Comparison of ENCODE assay signal across 7 cellular contexts in the genomic region with DNA sequence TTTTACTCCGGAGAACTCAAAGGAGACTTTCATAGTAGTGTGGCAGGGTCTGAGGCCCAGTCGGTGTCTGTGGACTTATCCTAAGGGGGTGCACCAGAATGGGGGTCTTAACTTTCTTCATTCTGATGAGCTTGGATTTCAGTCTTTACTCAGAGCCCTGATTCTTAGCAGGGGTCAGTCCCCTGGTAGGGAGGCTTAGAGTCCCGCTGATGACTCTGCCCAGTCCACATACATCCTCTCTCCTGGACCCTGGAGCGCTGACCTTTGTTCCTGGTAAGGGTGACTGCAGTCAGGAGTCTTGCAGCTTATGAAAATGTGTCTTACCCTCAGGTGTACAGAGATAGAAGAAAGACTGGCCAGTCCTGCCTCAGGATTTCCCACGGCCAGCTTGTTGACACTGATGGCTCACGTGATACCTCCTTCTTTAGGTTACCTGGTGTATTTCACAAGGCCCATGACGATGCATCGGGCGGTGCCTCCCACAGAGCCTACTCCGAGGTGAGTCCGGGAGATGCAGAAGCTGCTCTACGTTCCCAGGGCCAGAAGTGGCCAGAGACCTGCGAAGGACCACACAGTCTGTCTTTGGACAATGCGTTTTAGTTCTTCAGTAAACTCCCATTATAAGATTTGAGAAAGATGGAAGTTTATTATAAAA.
DNase-seq lines count a peak whose midpoint lies in the region; ATAC-seq, FAIRE-seq and TF ChIP-seq lines count a peak whose summit lies in the region.
"Not testable (repeated sequence)": the region's sequence is repeated elsewhere in the genome, so short reads cannot be mapped to it uniquely, and the experiment has no call there.

No MANE protein-coding gene starts in this region.

- H3K9me3 Mint-ChIP-seq in type B pancreatic cell, result not testable (repeated sequence)

- not testable (repeated sequence) for H3K27me3 Mint-ChIP-seq in type B pancreatic cell

- H3K9me1 ChIP-seq in K562 (ENCODE audit: control insufficient read depth, insufficient read depth, low read length), result not testable (repeated sequence)

- ATAC-seq in DND-41 (ENCODE audit: insufficient read depth, low read depth); PC-3: not testable (repeated sequence)
- 0 out of 3 replicates have a peak, but pooled peaks have one; percentile 15 for ATAC-seq in K562

- peak overlapping the region; percentile 10; the same call in 1 of the 2 replicates for H3K27ac ChIP-seq in DND-41 (ENCODE audit: low read length)
- H3K27ac ChIP-seq in PC-3 (ENCODE audit: low read length); K562 (ENCODE audit: extremely low read depth, low read depth, low read length); prostate gland: not testable (repeated sequence)
- H3K27ac ChIP-seq in epithelial cell of prostate, result peak overlapping the region; percentile 24

- CTCF ChIA-PET in PC-3 (lab: Charles Lee), result interaction anchor here (0.6 kb wide), 1 partner anchor 26 kb away, joined by 3 read pairs; no protein-coding TSS in a partner anchor
- CTCF ChIA-PET in K562 (lab: Yijun Ruan, JAX; ENCODE audit: low intra/inter-chr PET ratio), result not testable (repeated sequence)

- in situ Hi-C loops in K562 (cut with MboI), result not testable (repeated sequence)

- H3K36me3 Mint-ChIP-seq in type B pancreatic cell, result not testable (repeated sequence)

- not testable (repeated sequence) for H3K27me3 ChIP-seq in DND-41 (ENCODE audit: insufficient read depth, low read length, poor library complexity); PC-3 (ENCODE audit: low read length); K562 (ENCODE audit: control insufficient read depth in 2 of 2, insufficient read depth in 2 of 2, low read length in 2 of 2); prostate gland (replicated peaks; ENCODE audit: insufficient read depth)

- not testable (repeated sequence) for TF ChIP-seq CTCF in DND-41 (IDR thresholded peaks at IDR 0.05; ENCODE audit: borderline replicate concordance, extremely low read depth, low read length, poor library complexity, severe bottlenecking); PC-3 (conservative IDR thresholded peaks at IDR 0.05; ENCODE audit: low read depth, low read length); K562 (IDR thresholded peaks at IDR 0.05 in 2 of 3, conservative IDR thresholded peaks at IDR 0.05 in 1 of 3; ENCODE audit: insufficient read depth in 2 of 3, low read depth in 1 of 3, low read length in 3 of 3); prostate gland (IDR thresholded peaks at IDR 0.05); type B pancreatic cell (conservative IDR thresholded peaks at IDR 0.05)

- H3K9ac ChIP-seq in DND-41 (ENCODE audit: low read depth, low read length), result 0 out of 2 replicates have a peak overlapping the region, but pooled peaks have one; percentile 4
- not testable (repeated sequence) for H3K9ac ChIP-seq in PC-3 (ENCODE audit: low read length); K562 (ENCODE audit: insufficient read depth in 1 of 2, low read depth in 2 of 2, low read length in 2 of 2)

- POLR2A ChIA-PET in PC-3 (lab: Charles Lee; ENCODE audit: unreplicated experiment), result not testable (repeated sequence)
- POLR2A ChIA-PET in K562 (lab: Yijun Ruan, JAX), result interaction anchor here (0.6 to 1.5 kb wide), 2 partner anchors 11 to 16 kb away, joined by 3 to 5 read pairs; no protein-coding TSS in a partner anchor

- not testable (repeated sequence) for H3K36me3 ChIP-seq in DND-41 (ENCODE audit: insufficient read depth, low read length); PC-3 (ENCODE audit: low read depth, low read length); K562 (ENCODE audit: control insufficient read depth, insufficient read depth, low read length); prostate gland

- FAIRE-seq in K562 (lab: Jason Lieb, UNC), result peak; percentile 37

- not testable (repeated sequence) for H3K9me2 ChIP-seq in PC-3 (replicated peaks; ENCODE audit: low read length)

- not testable (repeated sequence) for H4K20me1 ChIP-seq in DND-41 (ENCODE audit: insufficient read depth, low read length); PC-3 (ENCODE audit: low read length); K562 (replicated peaks; ENCODE audit: control insufficient read depth, insufficient read depth, low read length)

- H3K4me1 Mint-ChIP-seq in type B pancreatic cell (ENCODE audit: unreplicated experiment), result not testable (repeated sequence)

- not testable (repeated sequence) for TF ChIP-seq RAD21 in K562 (CRISPR knock-in tag; conservative IDR thresholded peaks at IDR 0.05 in 1 of 2, IDR thresholded peaks at IDR 0.05 in 1 of 2)

- WGBS in K562 (ENCODE audit: insufficient coverage, low coverage, missing lambda C conversion rate), result 29% methylated on average over 12 of the region's 14 CpGs
- WGBS in prostate gland, result 75% methylated on average over 14 of the region's 14 CpGs

- intact Hi-C loops in PC-3 (cut with micrococcal nuclease); K562 (cut with micrococcal nuclease); prostate gland (cut with DNase I): not testable (repeated sequence)

- not testable (repeated sequence) for BruUV-seq in PC-3 (replicated peaks; lab: Mats Ljungman, UMichigan); K562 (replicated peaks; lab: Mats Ljungman, UMichigan)

- peak overlapping the region; percentile 35 for H3K4me2 ChIP-seq in DND-41 (ENCODE audit: insufficient read depth, low read length)
- not testable (repeated sequence) for H3K4me2 ChIP-seq in PC-3 (ENCODE audit: low read length); K562 (ENCODE audit: insufficient read depth, low read length)

- not testable (repeated sequence) for TF ChIP-seq POLR2A in K562 (conservative IDR thresholded peaks at IDR 0.05); prostate gland (IDR thresholded peaks at IDR 0.05)

- not testable (repeated sequence) for H3F3A ChIP-seq in PC-3 (ENCODE audit: low read length, unreplicated experiment)

- H3K4me1 ChIP-seq in DND-41 (ENCODE audit: insufficient read depth, low read length), result peaks cover 25% of the 10 kb centered on the region
- H3K4me1 ChIP-seq in PC-3 (ENCODE audit: insufficient read depth, low read length); K562 (replicated peaks in 1 of 2; ENCODE audit: control insufficient read depth in 2 of 2, insufficient read depth in 2 of 2, low read length in 2 of 2); prostate gland (replicated peaks): not testable (repeated sequence)

- DNase-seq in DND-41; K562 (ENCODE audit: extremely low read depth in 1 of 4, low spot score in 3 of 4); type B pancreatic cell (ENCODE audit: extremely low spot score, unreplicated experiment): not testable (repeated sequence)
- DNase-seq in PC-3, result peak; percentile 35
- peak; percentile 44 for DNase-seq in epithelial cell of prostate (ENCODE audit: low read depth, low spot score)
- DNase-seq in islet precursor cell, result peak; percentile 72
- peak; percentile 33 for DNase-seq in prostate gland (ENCODE audit: low spot score)

- TF ChIP-seq EP300 in K562 (IDR thresholded peaks at IDR 0.05; ENCODE audit: low read length), result not testable (repeated sequence)

- peak overlapping the region; percentile 63 for H3K27ac Mint-ChIP-seq in type B pancreatic cell

- H3K79me2 ChIP-seq in DND-41 (ENCODE audit: insufficient read depth, low read length); PC-3 (ENCODE audit: low read length); K562 (ENCODE audit: control insufficient read depth, insufficient read depth, low read length): not testable (repeated sequence)

- not testable (repeated sequence) for H3K4me3 Mint-ChIP-seq in type B pancreatic cell

- H2AFZ ChIP-seq in DND-41 (ENCODE audit: low read depth, low read length); PC-3 (ENCODE audit: low read length); K562 (ENCODE audit: low read depth, low read length): not testable (repeated sequence)

- peak overlapping the region in 1 of 2 experiments; percentile 11; a peak in 1 of 4 replicates for H3K4me3 ChIP-seq in DND-41 (ENCODE audit: low read depth in 1 of 2, low read length in 2 of 2)
- not testable (repeated sequence) for H3K4me3 ChIP-seq in PC-3 (ENCODE audit: low read length); K562; prostate gland

- H3K9me3 ChIP-seq in DND-41 (ENCODE audit: insufficient read depth, low read length, severe bottlenecking); PC-3 (ENCODE audit: low read length); K562 (replicated peaks; ENCODE audit: control insufficient read depth, insufficient read depth, low read depth, low read length); prostate gland: not testable (repeated sequence)
